1 cellular context compared by ENCODE assay signal in genomic region chr20:62243906-62244515, GRCh38.
TF ChIP-seq lines count a peak whose summit lies in the region.

No MANE protein-coding gene starts in this region.

TF ChIP-seq in HepG2, 621 proteins besides CTCF, POLR2A, EP300 and RAD21 (continued from another document):
- TF ChIP-seq U2AF2 (IDR thresholded peaks at IDR 0.05; ENCODE audit: low read depth, low read length): no peak
- TF ChIP-seq ETV5 (CRISPR knock-in tag; IDR thresholded peaks at IDR 0.05; ENCODE audit: borderline replicate concordance): no peak
- TF ChIP-seq SATB2 (CRISPR knock-in tag; IDR thresholded peaks at IDR 0.05): no peak
- TF ChIP-seq MAX (IDR thresholded peaks at IDR 0.05): no peak
- no peak for TF ChIP-seq ZNF619 (CRISPR knock-in tag; IDR thresholded peaks at IDR 0.05)
- no peak for TF ChIP-seq SSRP1 (CRISPR knock-in tag; IDR thresholded peaks at IDR 0.05)
- no peak for TF ChIP-seq ZIK1 (CRISPR knock-in tag; IDR thresholded peaks at IDR 0.05; ENCODE audit: borderline replicate concordance, low read depth)
- TF ChIP-seq HNRNPUL1 (IDR thresholded peaks at IDR 0.05; ENCODE audit: low read depth, low read length): no peak
- no peak for TF ChIP-seq TCF7 (IDR thresholded peaks at IDR 0.05; ENCODE audit: low read depth)
- TF ChIP-seq ZNF430 (CRISPR knock-in tag; IDR thresholded peaks at IDR 0.05): no peak
- TF ChIP-seq KDM3A (CRISPR knock-in tag; IDR thresholded peaks at IDR 0.05; ENCODE audit: low read depth): no peak
- no peak for TF ChIP-seq HCFC1 (IDR thresholded peaks at IDR 0.05; ENCODE audit: low read depth, low read length)
- no peak for TF ChIP-seq ZNF101 (CRISPR knock-in tag; IDR thresholded peaks at IDR 0.05; ENCODE audit: borderline replicate concordance, low read depth)
- TF ChIP-seq, protein P1, sequence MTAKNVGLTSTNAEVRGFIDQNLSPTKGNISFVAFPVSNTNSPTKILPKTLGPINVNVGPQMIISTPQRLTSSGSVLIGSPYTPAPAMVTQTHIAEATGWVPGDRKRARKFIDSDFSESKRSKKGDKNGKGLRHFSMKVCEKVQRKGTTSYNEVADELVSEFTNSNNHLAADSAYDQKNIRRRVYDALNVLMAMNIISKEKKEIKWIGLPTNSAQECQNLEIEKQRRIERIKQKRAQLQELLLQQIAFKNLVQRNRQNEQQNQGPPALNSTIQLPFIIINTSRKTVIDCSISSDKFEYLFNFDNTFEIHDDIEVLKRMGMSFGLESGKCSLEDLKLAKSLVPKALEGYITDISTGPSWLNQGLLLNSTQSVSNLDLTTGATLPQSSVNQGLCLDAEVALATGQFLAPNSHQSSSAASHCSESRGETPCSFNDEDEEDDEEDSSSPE (CRISPR knock-in tag; IDR thresholded peaks at IDR 0.05): no peak
- TF ChIP-seq PHF21A (CRISPR knock-in tag; IDR thresholded peaks at IDR 0.05): no peak
- TF ChIP-seq ZNF264 (CRISPR knock-in tag; IDR thresholded peaks at IDR 0.05): no peak
- TF ChIP-seq, protein P2, sequence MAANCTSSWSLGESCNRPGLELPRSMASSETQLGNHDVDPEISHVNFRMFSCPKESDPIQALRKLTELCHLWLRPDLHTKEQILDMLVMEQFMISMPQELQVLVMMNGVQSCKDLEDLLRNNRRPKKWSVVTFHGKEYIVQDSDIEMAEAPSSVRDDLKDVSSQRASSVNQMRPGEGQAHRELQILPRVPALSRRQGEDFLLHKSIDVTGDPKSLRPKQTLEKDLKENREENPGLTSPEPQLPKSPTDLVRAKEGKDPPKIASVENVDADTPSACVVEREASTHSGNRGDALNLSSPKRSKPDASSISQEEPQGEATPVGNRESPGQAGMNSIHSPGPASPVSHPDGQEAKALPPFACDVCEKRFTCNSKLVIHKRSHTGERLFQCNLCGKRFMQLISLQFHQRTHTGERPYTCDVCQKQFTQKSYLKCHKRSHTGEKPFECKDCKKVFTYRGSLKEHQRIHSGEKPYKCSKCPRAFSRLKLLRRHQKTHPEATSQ (CRISPR knock-in tag; IDR thresholded peaks at IDR 0.05; ENCODE audit: borderline replicate concordance): no peak
- TF ChIP-seq ZNF558 (CRISPR knock-in tag; IDR thresholded peaks at IDR 0.05; ENCODE audit: borderline replicate concordance): no peak
- no peak for TF ChIP-seq TSC22D2 (CRISPR knock-in tag; IDR thresholded peaks at IDR 0.05; ENCODE audit: borderline replicate concordance)
- no peak for TF ChIP-seq KDM4B (CRISPR knock-in tag; IDR thresholded peaks at IDR 0.05)
- TF ChIP-seq ZNF407 (CRISPR knock-in tag; IDR thresholded peaks at IDR 0.05; ENCODE audit: not compliant biosample characterization): no peak
TF ChIP-seq in HepG2: peak in this region for 6.
